17 cellular contexts compared by ENCODE assay signal in genomic region chr9:126935630-126936029, GRCh38. TPM values are rescaled to one million over a fixed set of nuclear protein-coding genes. Genes with fewer than 3 reads are reported as not detected.
DNase-seq lines count a peak whose midpoint lies in the region; ATAC-seq, FAIRE-seq and TF ChIP-seq lines count a peak whose summit lies in the region.
"Had no signal": no experiment of that assay in that cellular context is flagged by ENCODE, and none has a peak within 500 bp of the region (broad histone marks: within the 10 kb centered on the region; RNA-seq: fewer than 3 reads in every experiment).

No MANE protein-coding gene starts in this region.

- no peak overlapping the region for H3K9ac ChIP-seq in IMR-90 (ENCODE audit: low read depth, low read length)
- H3K9ac ChIP-seq in astrocyte (ENCODE audit: low read length), result no peak overlapping the region
- H3K9ac ChIP-seq: BLaER1 treated with 17β-estradiol and CSF1 and Interleukin-3, amounts not matched to agents 10 nM and 100 nM had no signal

- no peak overlapping the region for H2BK5ac ChIP-seq in IMR-90 (ENCODE audit: low read depth, low read length, poor library complexity, severe bottlenecking)

- FAIRE-seq in astrocyte (lab: Jason Lieb, UNC), result no peak
- FAIRE-seq in urothelium cell line (lab: Jason Lieb, UNC), result no peak
- FAIRE-seq: A204.1, RCC 7860 had no signal

- H2AK5ac ChIP-seq in IMR-90 (ENCODE audit: low read depth, low read length), result no peak overlapping the region

- H3K4me2 ChIP-seq in IMR-90 (ENCODE audit: low read depth, low read length), result no peak overlapping the region
- no peak overlapping the region for H3K4me2 ChIP-seq in astrocyte (ENCODE audit: low read length)
- H3K4me2 ChIP-seq: BLaER1 treated with 17β-estradiol and CSF1 and Interleukin-3, amounts not matched to agents 10 nM and 100 nM had no signal

- H3K79me1 ChIP-seq in IMR-90 (ENCODE audit: low read depth in 1 of 2, low read length in 2 of 2), result no peaks in the 10 kb centered on the region

- no peak overlapping the region for H2BK15ac ChIP-seq in IMR-90 (ENCODE audit: low read depth, low read length)

- WGBS in IMR-90 (ENCODE audit: extremely low coverage in 2 of 2, insufficient read length in 1 of 2), 2 experiments, result 74% methylated on average over 3 of the region's 5 CpGs; no CpG with 5 or more reads in 1 of the 2 experiments

- no peak overlapping the region for H2BK20ac ChIP-seq in IMR-90 (ENCODE audit: low read depth, low read length)

- no peak for TF ChIP-seq CTCF in IMR-90 (conservative IDR thresholded peaks at IDR 0.05; ENCODE audit: low read depth, low read length)
- no peak for TF ChIP-seq CTCF in astrocyte (IDR thresholded peaks at IDR 0.05; ENCODE audit: insufficient read depth, low read depth, low read length)
- TF ChIP-seq CTCF in Peyer's patch (IDR thresholded peaks at IDR 0.05), result no peak

- in situ Hi-C loops in IMR-90 (cut with MboI; ENCODE audit: low sequenced_read_pairs), result loop anchor here (25.0 kb wide), 1 partner anchor 452 kb away; the partner anchor contains the start of gene SLC2A8

- TF ChIP-seq POLR2A in IMR-90 (IDR thresholded peaks at IDR 0.05; ENCODE audit: low read depth, low read length) (no peak), Peyer's patch (IDR thresholded peaks at IDR 0.05) (no peak)

- dilution Hi-C loops in IMR-90 (cut with HindIII; ENCODE audit: low sequenced_read_pairs, unreplicated experiment), result no loop called here

- H3K27ac Mint-ChIP-seq in astrocyte (ENCODE audit: unreplicated experiment), result no peak overlapping the region
- no peak overlapping the region for H3K27ac Mint-ChIP-seq in activated CD4-positive, alpha-beta T cell treated with anti-CD3 and anti-CD28 coated beads, Interleukin-2, amount 10 ng/mL, durations not matched to agents 24 days and 14 days
- H3K27ac Mint-ChIP-seq: CD8-positive, alpha-beta T cell had no signal

- H3K27ac ChIP-seq in IMR-90 (ENCODE audit: insufficient read depth, low read length) (no peak overlapping the region), astrocyte (ENCODE audit: low read depth, low read length) (no peak overlapping the region), Peyer's patch (no peak overlapping the region)
- H3K27ac ChIP-seq: BLaER1 treated with 17β-estradiol and CSF1 and Interleukin-3, amounts not matched to agents 10 nM and 100 nM had no signal

- no peak overlapping the region for H2BK120ac ChIP-seq in IMR-90 (ENCODE audit: low read depth, low read length)

- no peak overlapping the region for H2AFZ ChIP-seq in IMR-90 (replicated peaks; ENCODE audit: low read length, poor library complexity)
- no peak overlapping the region for H2AFZ ChIP-seq in astrocyte (ENCODE audit: low read depth, low read length)

- intact Hi-C loops in IMR-90 (cut with micrococcal nuclease), result no loop called here
- intact Hi-C loops in activated CD4-positive, alpha-beta T cell treated with anti-CD3 and anti-CD28 coated beads, Interleukin-2, amount 10 ng/mL, durations not matched to agents 24 days and 14 days (cut with micrococcal nuclease), result no loop called here

- POLR2A ChIA-PET in IMR-90 (lab: Charles Lee; ENCODE audit: unreplicated experiment), result no interaction called here

- no peak overlapping the region for H2AK9ac ChIP-seq in IMR-90 (replicated peaks; ENCODE audit: low read depth, low read length, poor library complexity)

- no peak overlapping the region for H4K91ac ChIP-seq in IMR-90 (ENCODE audit: insufficient read depth, low read depth, low read length)

- no peak overlapping the region for H3K14ac ChIP-seq in IMR-90 (replicated peaks; ENCODE audit: low read depth, low read length)

- H3K18ac ChIP-seq in IMR-90 (ENCODE audit: low read depth, low read length), result no peak overlapping the region

- CTCF ChIA-PET in IMR-90 (lab: Yijun Ruan, JAX), result interaction anchor here (1.3 to 1.5 kb wide), 2 partner anchors 19 to 263 kb away, joined by 3 read pairs; no protein-coding TSS in a partner anchor

- no TSS peak for BruUV-seq in IMR-90 (replicated peaks; lab: Mats Ljungman, UMichigan)

- H3K9me3 Mint-ChIP-seq in astrocyte (ENCODE audit: unreplicated experiment), result peaks cover 6% of the 10 kb centered on the region
- H3K9me3 Mint-ChIP-seq in activated CD4-positive, alpha-beta T cell treated with anti-CD3 and anti-CD28 coated beads, Interleukin-2, amount 10 ng/mL, durations not matched to agents 24 days and 14 days, result no peaks in the 10 kb centered on the region
- H3K9me3 Mint-ChIP-seq: CD8-positive, alpha-beta T cell had no signal

- no peak overlapping the region for H3K56ac ChIP-seq in IMR-90 (ENCODE audit: extremely low read depth, insufficient read depth, low read length)

- no peak for TF ChIP-seq RAD21 in IMR-90 (IDR thresholded peaks at IDR 0.05; ENCODE audit: low read length)

- peaks cover 2% of the 10 kb centered on the region; the same call in 1 of the 2 replicates for H3K4me1 ChIP-seq in IMR-90 (ENCODE audit: control insufficient read depth, insufficient read depth, low read length)
- H3K4me1 ChIP-seq in astrocyte (ENCODE audit: insufficient read depth, low read length), result no peaks in the 10 kb centered on the region
- peaks cover 0 to 19% (median 0%) of the 10 kb centered on the region in 4 donors for H3K4me1 ChIP-seq in Peyer's patch
- H3K4me1 ChIP-seq: BLaER1 treated with 17β-estradiol and CSF1 and Interleukin-3, amounts not matched to agents 10 nM and 100 nM had no signal

- H3K79me2 ChIP-seq in astrocyte (ENCODE audit: insufficient read depth, low read length), result no peaks in the 10 kb centered on the region

- H3K4ac ChIP-seq in IMR-90 (ENCODE audit: low read depth, low read length), result no peak overlapping the region

- H4K5ac ChIP-seq in IMR-90 (ENCODE audit: low read depth, low read length), result no peak overlapping the region

- H3K9me3 ChIP-seq in IMR-90 (ENCODE audit: control insufficient read depth, insufficient read depth, low read length) (0 out of 2 replicates have a peak, but pooled peaks cover 2% of the 10 kb centered on the region), astrocyte (ENCODE audit: insufficient read depth, low read depth, low read length) (peaks cover 3% of the 10 kb centered on the region), Peyer's patch (no peaks in the 10 kb centered on the region)

- no peak overlapping the region for H4K8ac ChIP-seq in IMR-90 (ENCODE audit: low read depth in 2 of 2, low read length in 2 of 2)

- peak overlapping the region; percentile 10 for H3K4me3 Mint-ChIP-seq in astrocyte (ENCODE audit: unreplicated experiment)
- no peak overlapping the region for H3K4me3 Mint-ChIP-seq in activated CD4-positive, alpha-beta T cell treated with anti-CD3 and anti-CD28 coated beads, Interleukin-2, amount 10 ng/mL, durations not matched to agents 24 days and 14 days
- H3K4me3 Mint-ChIP-seq: CD8-positive, alpha-beta T cell had no signal

- H4K20me1 ChIP-seq in IMR-90 (ENCODE audit: insufficient read depth, low read length) (no peaks in the 10 kb centered on the region), astrocyte (ENCODE audit: insufficient read depth, low read length) (peaks cover 3% of the 10 kb centered on the region)

- peaks cover 3% of the 10 kb centered on the region for H3K4me1 Mint-ChIP-seq in astrocyte (ENCODE audit: low read depth, unreplicated experiment)
- peaks cover 2% of the 10 kb centered on the region for H3K4me1 Mint-ChIP-seq in activated CD4-positive, alpha-beta T cell treated with anti-CD3 and anti-CD28 coated beads, Interleukin-2, amount 10 ng/mL, durations not matched to agents 24 days and 14 days

- H3K4me3 ChIP-seq in IMR-90 (ENCODE audit: insufficient read depth, low read depth, low read length) (no peak overlapping the region), astrocyte (ENCODE audit: insufficient read depth, low read depth, low read length) (no peak overlapping the region), Peyer's patch (no peak overlapping the region)
- H3K4me3 ChIP-seq: BLaER1 treated with 17β-estradiol and CSF1 and Interleukin-3, amounts not matched to agents 10 nM and 100 nM had no signal

- H3K36me3 ChIP-seq in IMR-90 (ENCODE audit: control insufficient read depth, insufficient read depth, low read length), result no peaks in the 10 kb centered on the region
- no peaks in the 10 kb centered on the region for H3K36me3 ChIP-seq in astrocyte (ENCODE audit: insufficient read depth, low read length)
- H3K36me3 ChIP-seq in Peyer's patch, result no peaks in the 10 kb centered on the region
- H3K36me3 ChIP-seq: BLaER1 treated with 17β-estradiol and CSF1 and Interleukin-3, amounts not matched to agents 10 nM and 100 nM had no signal

- H3K27me3 ChIP-seq in IMR-90 (ENCODE audit: control insufficient read depth, insufficient read depth, low read length) (peaks cover 1% of the 10 kb centered on the region), astrocyte (ENCODE audit: insufficient read depth, low read length) (peaks cover 8% of the 10 kb centered on the region), Peyer's patch (no peaks in the 10 kb centered on the region)
- H3K27me3 ChIP-seq: BLaER1 treated with 17β-estradiol and CSF1 and Interleukin-3, amounts not matched to agents 10 nM and 100 nM had no signal

- H3K23ac ChIP-seq in IMR-90 (ENCODE audit: low read depth, low read length), result no peak overlapping the region

- H3K27me3 Mint-ChIP-seq in astrocyte (ENCODE audit: low read depth, unreplicated experiment), result peaks cover 21% of the 10 kb centered on the region
- H3K27me3 Mint-ChIP-seq in activated CD4-positive, alpha-beta T cell treated with anti-CD3 and anti-CD28 coated beads, Interleukin-2, amount 10 ng/mL, durations not matched to agents 24 days and 14 days, result peaks cover 27% of the 10 kb centered on the region

- peak; percentile 57 for ATAC-seq in IMR-90 (ENCODE audit: low read depth)
- ATAC-seq: CD8-positive, alpha-beta T cell; Right ventricle myocardium inferior had no signal

- no peaks in the 10 kb centered on the region for H3K36me3 Mint-ChIP-seq in astrocyte (ENCODE audit: low read depth, unreplicated experiment)
- H3K36me3 Mint-ChIP-seq in activated CD4-positive, alpha-beta T cell treated with anti-CD3 and anti-CD28 coated beads, Interleukin-2, amount 10 ng/mL, durations not matched to agents 24 days and 14 days (ENCODE audit: low read depth), result no peaks in the 10 kb centered on the region
- H3K36me3 Mint-ChIP-seq: CD8-positive, alpha-beta T cell had no signal

- no peaks in the 10 kb centered on the region for H3K9me1 ChIP-seq in IMR-90 (ENCODE audit: insufficient read depth, low read length)

- DNase-seq in AG20443 (ENCODE audit: low spot score) (peak; percentile 39), IMR-90 (peak; percentile 49), astrocyte (ENCODE audit: low read depth) (no peak), iris pigment epithelial cell (ENCODE audit: low read depth) (peak; percentile 35), urothelium cell line (ENCODE audit: low spot score) (no peak), Peyer's patch (no peak)
- DNase-seq in activated CD4-positive, alpha-beta T cell treated with anti-CD3 and anti-CD28 coated beads, Interleukin-2, amount 10 ng/mL, durations not matched to agents 24 days and 14 days, result no peak
- DNase-seq: Calu3; CD8-positive, alpha-beta T cell; NCI-H1105; NCI-H2081; NCI-H446 treated with DMSO at 0.1 percent for 48 hours; NCI-H69 had no signal

RNA-seq across cellular contexts. Expression of gene RALGPS1, which starts 21.0 kb away (rescaled TPM):
- total RNA-seq in IMR-90 (2012; rRNA removed) (0.90 and 2.5 TPM in 2 replicates), astrocyte (1.7 and 2.8 TPM in 2 replicates), Peyer's patch (100 to 1,000 TPM in 3 of 4 donors, 10 to 100 TPM in 1; 38.8 to 158 (median 141) TPM)
- polyA plus RNA-seq in IMR-90 (2012; rRNA removed), result 1.5 and 2.8 TPM in 2 replicates
- polyA plus RNA-seq in IMR-90 (2012; cell fraction: cytosol; rRNA removed), result 0.37 and 1.1 TPM in 2 replicates
- 3.3 and 7.7 TPM in 2 replicates for polyA plus RNA-seq in IMR-90 (2012; cell fraction: nucleus; rRNA removed; ENCODE audit: low replicate concordance)
- 1.7 and 2.0 TPM in 2 replicates for total RNA-seq in activated CD4-positive, alpha-beta T cell treated with anti-CD3 and anti-CD28 coated beads, Interleukin-2, amount 10 ng/mL, durations not matched to agents 24 days and 14 days

Comparison
In these comparisons a context has a peak if more than half of its experiments do, and no peak if none do; other contexts are left out.
1. DNase-seq: peak in AG20443 (single experiment), IMR-90 (single experiment) and iris pigment epithelial cell (single experiment); none in astrocyte (single experiment), urothelium cell line (single experiment), Peyer's patch (0 of 3) and activated CD4-positive, alpha-beta T cell treated with anti-CD3 and anti-CD28 coated beads, Interleukin-2, amount 10 ng/mL, durations not matched to agents 24 days and 14 days (single experiment).
2. RNA of gene RALGPS1, which starts 21.0 kb away (total RNA-seq): 38.8 to 158 TPM in Peyer's patch; 1.7 to 2.8 TPM in astrocyte, 1.7 to 2.0 TPM in activated CD4-positive, alpha-beta T cell treated with anti-CD3 and anti-CD28 coated beads, Interleukin-2, amount 10 ng/mL, durations not matched to agents 24 days and 14 days and 0.90 to 2.5 TPM in IMR-90; every median in the first group is over 10 times any median in the second.